9 cellular contexts compared by ENCODE assay signal in the genomic region with DNA sequence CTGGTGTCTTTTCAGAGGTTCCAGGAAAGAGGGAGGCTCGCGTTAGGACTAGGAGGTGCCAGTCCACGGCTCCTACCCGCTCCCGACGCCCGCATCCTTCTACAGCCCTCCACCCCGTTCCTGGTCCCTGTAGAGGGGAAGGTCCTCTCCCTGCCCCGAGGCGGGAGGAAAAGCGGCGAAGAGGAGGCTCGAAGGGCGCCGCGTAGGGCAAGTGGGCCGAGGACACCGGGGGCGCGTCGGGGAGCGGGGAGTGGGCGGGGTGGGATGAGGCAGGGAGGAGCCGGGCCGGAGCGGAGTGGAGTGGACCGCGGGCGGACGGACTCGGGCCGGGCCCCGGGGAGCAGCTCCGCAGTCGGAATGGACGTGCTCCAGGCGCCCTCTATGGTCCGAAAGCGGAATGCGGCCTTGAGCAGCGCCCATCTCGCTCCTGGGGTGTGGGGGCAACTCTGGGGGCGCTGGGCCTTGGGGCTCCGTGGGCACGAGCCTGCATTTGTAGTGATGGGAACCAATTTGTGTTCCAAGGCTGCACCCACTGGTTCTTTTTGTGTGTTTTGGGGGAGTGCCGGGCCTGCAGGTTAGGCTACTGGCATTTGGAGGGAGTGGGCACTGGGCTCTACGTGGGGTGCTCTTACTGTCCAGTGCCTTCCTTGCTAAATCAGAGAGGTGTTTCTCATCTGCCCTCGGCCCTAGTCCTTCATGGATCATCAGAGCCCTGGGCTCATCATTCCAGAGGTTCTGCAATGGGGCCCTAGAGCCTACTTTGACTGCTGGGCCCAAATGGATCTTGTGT. TPM values are rescaled to one million over a fixed set of nuclear protein-coding genes. Genes with fewer than 3 reads are reported as not detected.
A peak's percentile ranks its signal among the peaks of the same experiment; 100 is the strongest.
DNase-seq lines count a peak whose midpoint lies in the region; ATAC-seq and TF ChIP-seq lines count a peak whose summit lies in the region.
"Had no signal": no experiment of that assay in that cellular context is flagged by ENCODE, and none has a peak within 500 bp of the region (broad histone marks: within the 10 kb centered on the region; RNA-seq: fewer than 3 reads in every experiment).

No MANE protein-coding gene starts in this region.

- ATAC-seq in sciatic nerve (peak; percentile 73), GM19395 (IDR thresholded peaks at IDR 0.05; ENCODE audit: unreplicated experiment) (no peak)

- intact Hi-C loops in sciatic nerve (cut with DNase I) = no loop called here

- no peak overlapping the region for H3K9ac ChIP-seq in iPS-15b (ENCODE audit: low read depth, low read length)

- H3K9me3 ChIP-seq in iPS-15b (ENCODE audit: control insufficient read depth, insufficient read depth, low read length) (no peaks in the 10 kb centered on the region), Peyer's patch (no peaks in the 10 kb centered on the region)

- DNase-seq in astrocyte of the hippocampus (ENCODE audit: low read depth, low spot score) (peak; percentile 59), sciatic nerve (ENCODE audit: low spot score) (peak; percentile 66), NCI-H82 (lab: John Stamatoyannopoulos, UW) (no peak), Peyer's patch (no peak), DMS79 (lab: John Stamatoyannopoulos, UW) (no peak)

- TF ChIP-seq CTCF in GM12872 (IDR thresholded peaks at IDR 0.05; ENCODE audit: insufficient read depth, low read depth, low read length) (0 out of 3 replicates have a peak, but pooled peaks have one; percentile 6), Peyer's patch (IDR thresholded peaks at IDR 0.05) (peak in 3 of 6 experiments; percentile 7 to 17 (median 10))

- no peak for TF ChIP-seq POLR2A in Peyer's patch (IDR thresholded peaks at IDR 0.05)

- peaks cover 92% of the 10 kb centered on the region for H3K27me3 ChIP-seq in iPS-15b (ENCODE audit: control insufficient read depth, insufficient read depth, low read length)
- H3K27me3 ChIP-seq in Peyer's patch = peaks cover 0 to 30% of the 10 kb centered on the region in 2 donors

- no peak overlapping the region for H3K27ac ChIP-seq in Peyer's patch

- H3K4me3 ChIP-seq in iPS-15b (ENCODE audit: low read depth, low read length) = peak overlapping the region; percentile 46
- H3K4me3 ChIP-seq in Peyer's patch = peak overlapping the region in 1 of 4 donors; percentile 17

- H3K4me1 ChIP-seq in iPS-15b (ENCODE audit: control insufficient read depth, insufficient read depth, low read length) = peaks cover 6% of the 10 kb centered on the region
- H3K4me1 ChIP-seq in Peyer's patch = peaks cover 0 to 14% (median 0%) of the 10 kb centered on the region in 4 donors

- H3K36me3 ChIP-seq in iPS-15b (ENCODE audit: control insufficient read depth, insufficient read depth, low read length) = no peaks in the 10 kb centered on the region
- no peaks in the 10 kb centered on the region for H3K36me3 ChIP-seq in Peyer's patch

RNA-seq across cellular contexts. Expression of a gene that starts 7.3 kb away (rescaled TPM):
- total RNA-seq in sciatic nerve (0.62 TPM), Peyer's patch (not detected)
- total RNA-seq: activated T-helper 2 cell treated with anti-CD3 and anti-CD28 coated beads, Interferon-gamma antibody, Interleukin-2, Interleukin-4, amounts not matched to agents 10 μg/mL and 5 μg/mL and 100 μg/mL, durations not matched to agents 14 hours and 24 hours and 36 hours had no signal

Comparison
In these comparisons a context has a peak if more than half of its experiments do, and no peak if none do; other contexts are left out.
1. DNase-seq: peak in astrocyte of the hippocampus (single experiment) and sciatic nerve (single experiment); none in NCI-H82 (single experiment), Peyer's patch (0 of 3) and DMS79 (single experiment).